Comparison of ENCODE assay signal across 21 cellular contexts in genomic region chr15:58267026-58267425, GRCh38.
"Had no signal": no experiment of that assay in that cellular context is flagged by ENCODE, and none has a peak within 500 bp of the region (broad histone marks: within the 10 kb centered on the region; RNA-seq: fewer than 3 reads in every experiment).

No MANE protein-coding gene starts in this region.

- DNase-seq: activated CD4-positive, CD25-positive, alpha-beta regulatory T cell; activated CD8-positive, alpha-beta memory T cell treated with anti-CD3 and anti-CD28 coated beads, Interleukin-2, amount 50 U/mL, for 4 hours; activated CD8-positive, alpha-beta T cell treated with anti-CD3 and anti-CD28 coated beads for 36 hours; activated naive CD4-positive, alpha-beta T cell treated with anti-CD3 and anti-CD28 coated beads, Interleukin-2, amount 50 U/mL, for 16 hours; activated naive CD8-positive, alpha-beta T cell treated with anti-CD3 and anti-CD28 coated beads, Interleukin-2, amount 10 ng/mL, durations not matched to agents 7 days and 5 days; adrenal gland; anterior cingulate cortex; MM.1S; NCI-H1105; NCI-H1436; NCI-H1694 treated with DMSO at 0.1 percent for 48 hours; NCI-H2029 treated with DMSO at 0.1 percent for 48 hours; NCI-H510A treated with DMSO at 0.1 percent for 48 hours; NCI-H69; SHP77; T-cell; T-helper 2 cell; T1000 had no signal

- H3K4me3 Mint-ChIP-seq: activated CD8-positive, alpha-beta T cell treated with anti-CD3 and anti-CD28 coated beads for 36 hours; activated naive CD8-positive, alpha-beta T cell treated with anti-CD3 and anti-CD28 coated beads, Interleukin-2, amount 10 ng/mL, durations not matched to agents 7 days and 5 days; T-cell had no signal

- H3K4me3 ChIP-seq: adrenal gland had no signal

- ATAC-seq: activated CD8-positive, alpha-beta T cell treated with anti-CD3 and anti-CD28 coated beads for 36 hours; HepG2; T-cell had no signal

- H3K9ac ChIP-seq: KMS-11 had no signal

- H3K4me1 ChIP-seq: adrenal gland had no signal

- H3K36me3 ChIP-seq: adrenal gland had no signal

- H3K4me2 ChIP-seq: KMS-11 had no signal

- H3K27me3 ChIP-seq: adrenal gland had no signal

- H3K27me3 Mint-ChIP-seq: activated CD8-positive, alpha-beta T cell treated with anti-CD3 and anti-CD28 coated beads for 36 hours; T-cell had no signal

- H3K27ac Mint-ChIP-seq: activated CD8-positive, alpha-beta T cell treated with anti-CD3 and anti-CD28 coated beads for 36 hours; activated naive CD8-positive, alpha-beta T cell treated with anti-CD3 and anti-CD28 coated beads, Interleukin-2, amount 10 ng/mL, durations not matched to agents 7 days and 5 days; T-cell had no signal

- H3K27ac ChIP-seq: adrenal gland, KMS-11, VCaP had no signal
